In the genomic region with DNA sequence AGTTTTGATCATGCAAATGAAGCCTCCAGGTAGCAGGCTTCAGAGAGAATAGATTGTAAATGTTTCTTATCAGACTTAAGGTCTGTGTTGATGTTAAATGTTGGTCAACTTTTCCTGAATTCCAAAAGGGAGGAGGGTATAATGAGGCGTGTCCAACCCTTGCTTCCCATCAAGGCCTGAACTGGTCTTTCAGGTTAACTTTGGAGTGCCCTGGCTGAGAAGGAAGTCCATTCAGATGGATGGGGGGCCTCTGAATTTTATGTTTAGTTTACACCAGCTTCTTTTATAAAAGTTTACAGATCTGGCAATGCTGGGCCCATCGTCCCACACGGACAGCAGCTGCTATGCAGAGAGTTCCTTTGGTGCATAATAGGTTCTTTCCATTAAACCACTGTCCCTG, we compare ENCODE assay signal across 27 cellular contexts. TPM values are rescaled to one million over a fixed set of nuclear protein-coding genes. Genes with fewer than 3 reads are reported as not detected.
DNase-seq lines count a peak whose midpoint lies in the region; ATAC-seq, FAIRE-seq and TF ChIP-seq lines count a peak whose summit lies in the region.
"Had no signal": no experiment of that assay in that cellular context is flagged by ENCODE, and none has a peak within 500 bp of the region (broad histone marks: within the 10 kb centered on the region; RNA-seq: fewer than 3 reads in every experiment).

No MANE protein-coding gene starts in this region.

- no peak overlapping the region for H3K4me3 Mint-ChIP-seq in stimulated activated memory B cell treated with anti-CD40 and anti-IgM and Interleukin-4, amounts not matched to agents 10 μg/mL and 1 μg/mL and 100 μg/mL, for 72 hours
- H3K4me3 Mint-ChIP-seq: CD4-positive, alpha-beta T cell; H9 had no signal

- H3K4me3 ChIP-seq in colonic mucosa, result no peak overlapping the region
- H3K4me3 ChIP-seq in lower lobe of right lung, result no peak overlapping the region
- H3K4me3 ChIP-seq in upper lobe of right lung, result no peak overlapping the region
- H3K4me3 ChIP-seq: BLaER1, GM23248, MG63 had no signal

- H3K4me1 Mint-ChIP-seq in stimulated activated memory B cell treated with anti-CD40 and anti-IgM and Interleukin-4, amounts not matched to agents 10 μg/mL and 1 μg/mL and 100 μg/mL, for 72 hours, result no peaks in the 10 kb centered on the region

- H3K9me3 ChIP-seq in colonic mucosa (no peaks in the 10 kb centered on the region), lower lobe of right lung (no peaks in the 10 kb centered on the region), upper lobe of right lung (no peaks in the 10 kb centered on the region)
- H3K9me3 ChIP-seq: BLaER1, MG63 had no signal

- no peak for TF ChIP-seq CTCF in colonic mucosa (IDR thresholded peaks at IDR 0.05)
- no peak for TF ChIP-seq CTCF in lower lobe of right lung (IDR thresholded peaks at IDR 0.05)
- no peak for TF ChIP-seq CTCF in upper lobe of right lung (IDR thresholded peaks at IDR 0.05)
- no peak for TF ChIP-seq CTCF in D721Med (IDR thresholded peaks at IDR 0.05; ENCODE audit: insufficient read depth, missing control alignments)

- H3K9me3 Mint-ChIP-seq in stimulated activated memory B cell treated with anti-CD40 and anti-IgM and Interleukin-4, amounts not matched to agents 10 μg/mL and 1 μg/mL and 100 μg/mL, for 72 hours, result no peaks in the 10 kb centered on the region
- H3K9me3 Mint-ChIP-seq: CD4-positive, alpha-beta T cell had no signal

- H3K9ac ChIP-seq in colonic mucosa (ENCODE audit: low read depth in 2 of 2, low read length in 2 of 2), result no peak overlapping the region
- H3K9ac ChIP-seq: BLaER1, GM23248 had no signal

- DNase-seq in activated effector memory CD4-positive, alpha-beta T cell treated with anti-CD3 and anti-CD28 coated beads, Interleukin-2, amount 50 U/mL, for 16 hours, result peak; percentile 17
- no peak for DNase-seq in activated effector memory CD4-positive, alpha-beta T cell treated with Interleukin-2 at 50 U/mL for 16 hours
- peak; percentile 16 for DNase-seq in colonic mucosa
- no peak for DNase-seq in lower lobe of right lung
- no peak for DNase-seq in upper lobe of right lung
- no peak for DNase-seq in D721Med (ENCODE audit: insufficient read length, low spot score)
- DNase-seq: CD4-positive, alpha-beta T cell; DMS79; EL; GF-D8; GM23248; H9; KBM-7; MG63; NCI-H1105 treated with DMSO at 0.1 percent for 48 hours; NCI-H146; NCI-H2029; NCI-H446; NCI-H526 treated with DMSO at 0.1 percent for 48 hours; RPMI8226; SHP77 had no signal

- intact Hi-C loops in colonic mucosa (cut with DNase I) (no loop called here), lower lobe of right lung (cut with DNase I) (no loop called here), upper lobe of right lung (cut with DNase I) (no loop called here)

- no peak overlapping the region for H3K27ac ChIP-seq in colonic mucosa
- peak overlapping the region; percentile 39 for H3K27ac ChIP-seq in lower lobe of right lung
- peak overlapping the region; percentile 60 for H3K27ac ChIP-seq in upper lobe of right lung
- H3K27ac ChIP-seq: BLaER1, GM23248 had no signal

- H3K4me1 ChIP-seq in colonic mucosa (no peaks in the 10 kb centered on the region), lower lobe of right lung (peaks cover 40% of the 10 kb centered on the region), upper lobe of right lung (peaks cover 21% of the 10 kb centered on the region)
- H3K4me1 ChIP-seq: BLaER1 had no signal

- no peak overlapping the region for H3K27ac Mint-ChIP-seq in stimulated activated memory B cell treated with anti-CD40 and anti-IgM and Interleukin-4, amounts not matched to agents 10 μg/mL and 1 μg/mL and 100 μg/mL, for 72 hours
- H3K27ac Mint-ChIP-seq: CD4-positive, alpha-beta T cell; H9 had no signal

- no peak for FAIRE-seq in D721Med (lab: Jason Lieb, UNC)
- FAIRE-seq: A204.1 had no signal

- H3K27me3 ChIP-seq in colonic mucosa, result no peaks in the 10 kb centered on the region
- no peaks in the 10 kb centered on the region for H3K27me3 ChIP-seq in lower lobe of right lung (ENCODE audit: low read depth)
- H3K27me3 ChIP-seq in upper lobe of right lung, result no peaks in the 10 kb centered on the region
- H3K27me3 ChIP-seq: BLaER1, MG63 had no signal

- H3K36me3 ChIP-seq in colonic mucosa (no peaks in the 10 kb centered on the region), lower lobe of right lung (no peaks in the 10 kb centered on the region), upper lobe of right lung (no peaks in the 10 kb centered on the region)
- H3K36me3 ChIP-seq: BLaER1, MG63 had no signal

- H3K27me3 Mint-ChIP-seq in stimulated activated memory B cell treated with anti-CD40 and anti-IgM and Interleukin-4, amounts not matched to agents 10 μg/mL and 1 μg/mL and 100 μg/mL, for 72 hours, result no peaks in the 10 kb centered on the region
- H3K27me3 Mint-ChIP-seq: CD4-positive, alpha-beta T cell had no signal

- peak; percentile 52 to 71 for ATAC-seq in lower lobe of right lung
- peak; percentile 47 for ATAC-seq in upper lobe of right lung
- ATAC-seq in stimulated activated memory B cell treated with anti-CD40 and anti-IgM and Interleukin-4, amounts not matched to agents 10 μg/mL and 1 μg/mL and 100 μg/mL, for 72 hours, result no peak
- ATAC-seq in GM18873 (IDR thresholded peaks at IDR 0.05; ENCODE audit: low FRiP score, unreplicated experiment), result no peak

- H3K36me3 Mint-ChIP-seq in stimulated activated memory B cell treated with anti-CD40 and anti-IgM and Interleukin-4, amounts not matched to agents 10 μg/mL and 1 μg/mL and 100 μg/mL, for 72 hours, result no peaks in the 10 kb centered on the region

RNA-seq across cellular contexts. Expression of a gene that starts 8.9 kb away (rescaled TPM):
- total RNA-seq in colonic mucosa (1 to 10 TPM in 1 of 2 donors, under 1 TPM in 1; 0.93 to 5.3 TPM), lower lobe of right lung (2.5 TPM), upper lobe of right lung (0.87 TPM)
- total RNA-seq: H9, HT1080 had no signal

RNA-seq across cellular contexts. Expression of a gene that starts 40.2 kb away (rescaled TPM):
- total RNA-seq in colonic mucosa (100 to 1,000 TPM; 224 to 360 TPM), lower lobe of right lung (83.8 TPM), upper lobe of right lung (79.7 TPM)

RNA-seq across cellular contexts. Expression of a gene that starts 45.1 kb away (rescaled TPM):
- total RNA-seq in colonic mucosa (1 to 10 TPM; 3.2 to 6.5 TPM), lower lobe of right lung (5.3 TPM), upper lobe of right lung (5.2 TPM)
- total RNA-seq: H9, HT1080, SK-MEL-5 had no signal

Comparison
In these comparisons a context has a peak if more than half of its experiments do, and no peak if none do; other contexts are left out.
1. DNase-seq: peak in activated effector memory CD4-positive, alpha-beta T cell treated with anti-CD3 and anti-CD28 coated beads, Interleukin-2, amount 50 U/mL, for 16 hours (single experiment) and colonic mucosa (single experiment); none in activated effector memory CD4-positive, alpha-beta T cell treated with Interleukin-2 at 50 U/mL for 16 hours (single experiment), lower lobe of right lung (single experiment), upper lobe of right lung (single experiment) and D721Med (single experiment).
2. ATAC-seq: peak in lower lobe of right lung (2 of 2) and upper lobe of right lung (single experiment); none in stimulated activated memory B cell treated with anti-CD40 and anti-IgM and Interleukin-4, amounts not matched to agents 10 μg/mL and 1 μg/mL and 100 μg/mL, for 72 hours (single experiment) and GM18873 (single experiment).